ENCODE assay signal across 11 cellular contexts in the genomic region with DNA sequence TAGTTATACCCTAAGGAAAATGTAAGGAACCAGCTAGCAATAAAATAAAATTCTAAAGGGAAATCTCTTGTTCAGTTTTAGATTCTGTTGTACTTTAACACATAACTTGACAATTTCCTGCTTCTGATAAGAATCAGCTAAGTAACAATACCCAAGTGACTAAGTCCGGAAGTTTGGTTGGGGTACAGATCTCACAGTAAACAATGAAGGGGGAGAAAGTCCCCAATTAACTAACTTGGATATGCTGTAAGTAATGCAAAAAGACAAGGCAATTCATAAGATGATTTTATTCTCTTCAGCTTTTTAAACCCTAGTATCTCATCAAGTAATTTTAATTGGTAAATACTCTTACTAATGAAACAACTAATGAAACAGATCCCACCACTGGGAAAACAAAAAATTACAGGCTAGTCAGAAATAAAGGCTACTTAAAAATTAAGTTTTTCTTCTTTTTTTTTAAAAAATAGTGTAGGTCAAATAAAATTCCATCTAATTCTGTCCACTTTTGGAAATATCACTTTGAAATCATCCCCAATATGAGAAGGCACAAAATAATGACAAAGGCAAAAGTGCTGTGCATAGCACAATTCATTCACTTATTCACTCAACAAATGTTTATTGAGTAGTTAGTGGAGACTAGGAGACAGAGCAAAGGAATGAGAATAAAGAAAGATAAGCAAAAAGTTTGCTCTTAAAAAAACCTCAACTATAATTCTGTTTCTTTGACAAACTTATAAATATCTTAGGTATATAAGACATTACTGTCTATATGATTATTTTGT. TPM values are rescaled to one million over a fixed set of nuclear protein-coding genes. Genes with fewer than 3 reads are reported as not detected.
A peak's percentile ranks its signal among the peaks of the same experiment; 100 is the strongest.
DNase-seq lines count a peak whose midpoint lies in the region; TF ChIP-seq lines count a peak whose summit lies in the region.
"Had no signal": no experiment of that assay in that cellular context is flagged by ENCODE, and none has a peak within 500 bp of the region (broad histone marks: within the 10 kb centered on the region; RNA-seq: fewer than 3 reads in every experiment).

No MANE protein-coding gene starts in this region.

- H3K36me3 ChIP-seq in GM06990 (ENCODE audit: control insufficient read depth, insufficient read depth, low read length), result no peaks in the 10 kb centered on the region
- H3K36me3 ChIP-seq in KOPT-K1 (ENCODE audit: insufficient read depth, low read length), result 0 out of 2 replicates have a peak, but pooled peaks cover 9% of the 10 kb centered on the region

- DNase-seq in A172 (ENCODE audit: low spot score) (peak; percentile 39), GM06990 (ENCODE audit: extremely low read depth, insufficient read length) (peak; percentile 43), dermis blood vessel endothelial cell (peak; percentile 91), CD1c-positive myeloid dendritic cell (ENCODE audit: extremely low spot score) (no peak), iPS-NIHi11 (ENCODE audit: low spot score) (no peak), AG08396 (ENCODE audit: low spot score) (no peak), MV-4-11 (lab: John Stamatoyannopoulos, UW) (no peak)
- DNase-seq: amygdala, glutamatergic neuron, NCI-H2227 treated with DMSO at 0.1 percent for 48 hours had no signal

- H3K4me3 ChIP-seq in GM06990 (replicated peaks; ENCODE audit: low read depth, low read length), result no peak overlapping the region

- H3K27me3 ChIP-seq in GM06990 (replicated peaks; ENCODE audit: control insufficient read depth, insufficient read depth, low read length), result no peaks in the 10 kb centered on the region

- TF ChIP-seq CTCF in GM06990 (IDR thresholded peaks at IDR 0.05; ENCODE audit: insufficient read depth, low read length, poor library complexity, severe bottlenecking), result no peak

- peak overlapping the region; percentile 46 for H3K27ac ChIP-seq in KOPT-K1 (ENCODE audit: low read depth, low read length, poor library complexity, severe bottlenecking)

- H3K9me3 ChIP-seq in KOPT-K1 (ENCODE audit: insufficient read depth, low read length, poor library complexity, severe bottlenecking), result no peaks in the 10 kb centered on the region

RNA-seq across cellular contexts. Expression of a gene that starts 37.8 kb away (rescaled TPM):
- 0.72 and 1.1 TPM in 2 replicates for total RNA-seq in A172 (2014; rRNA removed; shearing (Covaris generic))
- 0.60 and 1.7 TPM in 2 replicates for total RNA-seq in dermis blood vessel endothelial cell

RNA-seq across cellular contexts. Expression of a gene that starts 58.0 kb away (rescaled TPM):
- 40.2 and 58.4 TPM in 2 replicates for total RNA-seq in A172 (2014; rRNA removed; shearing (Covaris generic))
- total RNA-seq in dermis blood vessel endothelial cell, result 102 and 150 TPM in 2 replicates

Comparison
In these comparisons a context has a peak if more than half of its experiments do, and no peak if none do; other contexts are left out.
1. DNase-seq: peak in A172 (single experiment), GM06990 (single experiment) and dermis blood vessel endothelial cell (single experiment); none in CD1c-positive myeloid dendritic cell (single experiment), iPS-NIHi11 (single experiment), AG08396 (single experiment) and MV-4-11 (single experiment).